In the genomic region with DNA sequence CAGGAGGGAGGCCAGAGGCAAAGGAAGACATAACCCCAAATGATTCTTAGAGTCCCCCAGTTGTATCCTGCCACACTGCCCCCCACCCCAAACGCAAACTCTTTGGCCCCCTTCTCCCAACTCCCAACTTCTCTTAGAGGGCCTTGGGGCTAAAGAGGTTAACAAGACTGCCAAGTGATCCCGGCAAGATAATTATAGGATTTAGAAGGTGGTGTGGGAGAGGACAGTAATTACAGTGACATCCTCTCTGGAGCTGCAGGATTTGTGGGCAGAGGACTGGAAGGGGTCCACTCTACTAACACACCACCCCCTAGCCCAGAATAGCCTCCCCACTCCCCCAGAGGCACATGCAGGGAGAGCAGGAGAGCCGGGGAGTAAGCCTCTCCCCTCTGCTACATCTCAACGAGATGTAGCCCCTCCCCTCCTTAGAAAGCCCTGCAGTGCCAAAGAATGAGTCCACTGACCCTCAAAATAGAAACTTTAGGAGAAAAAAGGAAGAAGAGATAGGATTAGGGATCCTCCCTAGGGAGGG, we compare ENCODE assay signal across 1 cellular context.
TF ChIP-seq lines count a peak whose summit lies in the region.

No MANE protein-coding gene starts in this region.

TF ChIP-seq in GM12878, 131 proteins besides CTCF, POLR2A, EP300 and RAD21:
- TF ChIP-seq TCF3 (IDR thresholded peaks at IDR 0.05; ENCODE audit: borderline replicate concordance, insufficient read depth, low read depth, low read length) = 0 out of 2 replicates have a peak, but pooled peaks have one; percentile 1
- TF ChIP-seq, protein P1, sequence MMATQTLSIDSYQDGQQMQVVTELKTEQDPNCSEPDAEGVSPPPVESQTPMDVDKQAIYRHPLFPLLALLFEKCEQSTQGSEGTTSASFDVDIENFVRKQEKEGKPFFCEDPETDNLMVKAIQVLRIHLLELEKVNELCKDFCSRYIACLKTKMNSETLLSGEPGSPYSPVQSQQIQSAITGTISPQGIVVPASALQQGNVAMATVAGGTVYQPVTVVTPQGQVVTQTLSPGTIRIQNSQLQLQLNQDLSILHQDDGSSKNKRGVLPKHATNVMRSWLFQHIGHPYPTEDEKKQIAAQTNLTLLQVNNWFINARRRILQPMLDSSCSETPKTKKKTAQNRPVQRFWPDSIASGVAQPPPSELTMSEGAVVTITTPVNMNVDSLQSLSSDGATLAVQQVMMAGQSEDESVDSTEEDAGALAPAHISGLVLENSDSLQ (IDR thresholded peaks at IDR 0.05) = no peak
